Comparison of ENCODE assay signal across 1 cellular context in the genomic region with DNA sequence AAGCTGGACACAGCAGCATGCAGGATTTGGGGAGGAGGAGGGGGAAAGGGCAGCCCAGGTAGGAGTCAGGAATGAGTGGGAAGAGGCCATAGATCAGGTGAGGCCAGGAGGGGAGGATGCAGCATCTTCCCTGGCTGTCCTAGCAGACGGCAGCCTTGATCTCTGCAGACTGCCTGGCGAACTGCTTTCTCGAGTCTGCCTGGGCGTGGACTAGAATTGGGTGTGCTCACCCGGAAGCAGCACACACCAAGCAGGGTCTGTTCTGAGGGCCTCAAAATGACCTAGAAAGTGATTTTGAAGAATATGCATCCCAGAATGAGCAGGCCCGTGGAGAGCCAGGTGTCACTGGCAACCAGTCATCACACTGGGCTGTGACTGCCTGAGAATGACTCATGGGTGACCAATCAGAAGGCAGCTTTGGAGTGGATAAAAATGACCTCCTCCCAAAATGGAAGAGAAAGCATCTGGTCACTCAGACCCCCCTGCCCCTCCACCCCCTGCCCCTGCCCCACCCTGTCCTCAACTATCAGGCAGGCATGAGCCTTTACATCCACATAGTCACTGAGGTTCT.
TF ChIP-seq lines count a peak whose summit lies in the region.

No MANE protein-coding gene starts in this region.

TF ChIP-seq in HCT116, 20 proteins besides CTCF, POLR2A, EP300 and RAD21 (continued from another document):
- TF ChIP-seq JUND (IDR thresholded peaks at IDR 0.05) (no peak), SP1 (IDR thresholded peaks at IDR 0.05; ENCODE audit: low read depth) (no peak), CEBPB (IDR thresholded peaks at IDR 0.05; ENCODE audit: low read depth) (no peak), SIN3A (IDR thresholded peaks at IDR 0.05; ENCODE audit: low read depth) (no peak), EZH2 (IDR thresholded peaks at IDR 0.05) (no peak), EZH2phosphoT487 (IDR thresholded peaks at IDR 0.05; ENCODE audit: borderline replicate concordance) (no peak), ZBTB33 (IDR thresholded peaks at IDR 0.05; ENCODE audit: extremely low read depth, insufficient replicate concordance, low read length) (no peak), ZNF274 (IDR thresholded peaks at IDR 0.05; ENCODE audit: low read depth, low read length) (no peak), MAX (IDR thresholded peaks at IDR 0.05) (no peak), FOSL1 (IDR thresholded peaks at IDR 0.05; ENCODE audit: low read depth) (no peak), POLR2AphosphoS5 (IDR thresholded peaks at IDR 0.05; ENCODE audit: low read depth, low read length) (no peak), ELF1 (IDR thresholded peaks at IDR 0.05; ENCODE audit: borderline replicate concordance, low read depth) (no peak)
